3 cellular contexts compared by ENCODE assay signal in the genomic region with DNA sequence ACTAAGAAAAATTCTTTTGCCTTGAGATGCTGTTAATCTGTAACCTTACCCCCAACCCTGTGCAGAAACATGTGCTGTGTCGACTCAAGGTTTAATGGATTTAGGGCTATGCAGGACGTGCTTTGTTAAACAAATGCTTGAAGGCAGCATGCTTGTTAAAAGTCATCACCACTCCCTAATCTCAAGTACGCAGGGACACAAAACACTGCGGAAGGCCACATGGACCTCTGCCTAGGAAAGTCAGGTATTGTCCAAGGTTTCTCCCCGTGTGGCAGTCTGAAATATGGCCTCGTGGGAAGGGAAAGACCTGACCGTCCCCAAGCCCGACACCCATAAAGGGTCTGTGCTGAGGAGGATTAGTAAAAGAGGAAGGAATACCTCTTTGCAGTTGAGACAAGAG. TPM values are rescaled to one million over a fixed set of nuclear protein-coding genes. Genes with fewer than 3 reads are reported as not detected.
"Had no signal": no experiment of that assay in that cellular context is flagged by ENCODE, and none has a peak within 500 bp of the region (broad histone marks: within the 10 kb centered on the region; RNA-seq: fewer than 3 reads in every experiment).

No MANE protein-coding gene starts in this region.

RNA-seq across cellular contexts. Expression of a gene that starts 18.8 kb away (rescaled TPM):
- polyA plus RNA-seq: IgD-negative memory B cell had no signal

RNA-seq across cellular contexts. Expression of a gene that starts 54.4 kb away (rescaled TPM):
- total RNA-seq: HepG2, HFFc6 had no signal
- polyA plus RNA-seq: HepG2, IgD-negative memory B cell had no signal
